Comparison of ENCODE assay signal across 14 cellular contexts in genomic region chr10:43874984-43875383, GRCh38.
DNase-seq lines count a peak whose midpoint lies in the region; ATAC-seq and TF ChIP-seq lines count a peak whose summit lies in the region.
"Had no signal": no experiment of that assay in that cellular context is flagged by ENCODE, and none has a peak within 500 bp of the region (broad histone marks: within the 10 kb centered on the region; RNA-seq: fewer than 3 reads in every experiment).

No MANE protein-coding gene starts in this region.

- no peak overlapping the region for H3K4me3 ChIP-seq in smooth muscle cell
- H3K4me3 ChIP-seq: BLaER1 had no signal

- WGBS in smooth muscle cell (ENCODE audit: low lambda C conversion rate) = 63% methylated on average over 10 of the region's 10 CpGs

- H3K4me2 ChIP-seq in smooth muscle cell = no peak overlapping the region
- H3K4me2 ChIP-seq: BLaER1 had no signal

- no peaks in the 10 kb centered on the region for H4K20me1 ChIP-seq in smooth muscle cell (ENCODE audit: low read depth)
- H4K20me1 ChIP-seq: BLaER1 had no signal

- H3K79me2 ChIP-seq in smooth muscle cell (ENCODE audit: low read depth) = no peaks in the 10 kb centered on the region

- H3K9me3 ChIP-seq in smooth muscle cell (replicated peaks; ENCODE audit: low read depth) = no peaks in the 10 kb centered on the region
- H3K9me3 ChIP-seq: BLaER1 had no signal

- H3K4me1 ChIP-seq in smooth muscle cell (ENCODE audit: low read depth) = no peaks in the 10 kb centered on the region

- peak; percentile 40 for DNase-seq in Right ventricle myocardium inferior (ENCODE audit: missing footprints)
- no peak for DNase-seq in cardiac septum (ENCODE audit: low spot score)
- peak; percentile 45 for DNase-seq in left kidney (ENCODE audit: low read depth, low spot score)
- DNase-seq in posterior vena cava (ENCODE audit: low spot score) = peak; percentile 73
- no peak for DNase-seq in pons (ENCODE audit: low spot score)
- no peak for DNase-seq in stimulated activated CD4-positive, alpha-beta T cell treated with anti-CD3 and anti-CD28 coated beads, Interleukin-4, amount 100 ng/mL, for 24 hours
- DNase-seq in smooth muscle cell (lab: John Stamatoyannopoulos, UW; ENCODE audit: unreplicated experiment) = no peak
- DNase-seq: 8988T, AML-193, DMS53, GF-D8, IMR-90 had no signal

- no peak for ATAC-seq in Right ventricle myocardium inferior
- ATAC-seq: HCT116 had no signal

- no peak for TF ChIP-seq CTCF in smooth muscle cell (IDR thresholded peaks at IDR 0.05; ENCODE audit: borderline replicate concordance, insufficient read depth, poor library complexity, severe bottlenecking)

- no peak overlapping the region for H3K9ac ChIP-seq in smooth muscle cell (ENCODE audit: low read depth)
- H3K9ac ChIP-seq: BLaER1 had no signal

- no peak overlapping the region for H3K27ac ChIP-seq in smooth muscle cell (ENCODE audit: low read depth)
- H3K27ac ChIP-seq: BLaER1 had no signal

- H3K27me3 ChIP-seq in smooth muscle cell (ENCODE audit: low read depth) = no peaks in the 10 kb centered on the region
- H3K27me3 ChIP-seq: BLaER1 had no signal

- intact Hi-C loops in Right ventricle myocardium inferior (cut with DNase I) (no loop called here), cardiac septum (cut with DNase I) (no loop called here), posterior vena cava (cut with DNase I) (no loop called here)

- no peaks in the 10 kb centered on the region for H3K36me3 ChIP-seq in smooth muscle cell (ENCODE audit: low read depth)
- H3K36me3 ChIP-seq: BLaER1 had no signal

- no peak overlapping the region for H2AFZ ChIP-seq in smooth muscle cell (ENCODE audit: low read depth)

- no peaks in the 10 kb centered on the region for H3F3A ChIP-seq in smooth muscle cell (ENCODE audit: low read depth)

Comparison
In these comparisons a context has a peak if more than half of its experiments do, and no peak if none do; other contexts are left out.
1. DNase-seq: peak in Right ventricle myocardium inferior (single experiment), left kidney (single experiment) and posterior vena cava (single experiment); none in cardiac septum (single experiment), pons (single experiment), stimulated activated CD4-positive, alpha-beta T cell treated with anti-CD3 and anti-CD28 coated beads, Interleukin-4, amount 100 ng/mL, for 24 hours (single experiment) and smooth muscle cell (single experiment).